ENCODE assay signal across 8 cellular contexts in genomic region chr2:68908392-68908970, GRCh38. TPM values are rescaled to one million over a fixed set of nuclear protein-coding genes. Genes with fewer than 3 reads are reported as not detected.
DNase-seq lines count a peak whose midpoint lies in the region; ATAC-seq, FAIRE-seq and TF ChIP-seq lines count a peak whose summit lies in the region.

No MANE protein-coding gene starts in this region.

- H3K18ac ChIP-seq in neuronal stem cell (ENCODE audit: low read length): no peak overlapping the region

- WGBS in neuronal stem cell (ENCODE audit: extremely low coverage in 2 of 2, insufficient read length in 2 of 2, insufficient replicate concordance in 1 of 2), 2 donors: no CpG with 5 or more reads among the region's 5 CpGs
- WGBS in thyroid gland, 2 donors: 35 to 46% methylated on average over 5 of the region's 5 CpGs

- no peak overlapping the region for H2AFZ ChIP-seq in endothelial cell of umbilical vein (ENCODE audit: low read depth, low read length)
- H2AFZ ChIP-seq in neuronal stem cell (ENCODE audit: low read length): peak overlapping the region; percentile 43

- H3K27me3 ChIP-seq in endothelial cell of umbilical vein (ENCODE audit: control insufficient read depth in 2 of 2, insufficient read depth in 2 of 2, low read length in 2 of 2): peaks cover 4 to 8% of the 10 kb centered on the region in 2 experiments
- H3K27me3 ChIP-seq in neuronal stem cell (ENCODE audit: control insufficient read depth in 3 of 3, insufficient read depth in 3 of 3, low read depth in 1 of 3, low read length in 3 of 3): no peaks in the 10 kb centered on the region
- no peaks in the 10 kb centered on the region for H3K27me3 ChIP-seq in thyroid gland

- H3K4me3 ChIP-seq in AG09309 (ENCODE audit: control insufficient read depth, low read depth, low read length): no peak overlapping the region
- H3K4me3 ChIP-seq in endothelial cell of umbilical vein (replicated peaks in 1 of 3; ENCODE audit: insufficient read depth in 1 of 3, low read depth in 1 of 3, low read length in 3 of 3): no peak overlapping the region
- no peak overlapping the region for H3K4me3 ChIP-seq in neuronal stem cell (ENCODE audit: low read length in 2 of 2)
- H3K4me3 ChIP-seq in thyroid gland (replicated peaks in 1 of 3): no peak overlapping the region

- dilution Hi-C loops in endothelial cell of umbilical vein (cut with MboI; ENCODE audit: extremely low pct_ligation_motif_present, low sequenced_read_pairs): no loop called here

- no peak for TF ChIP-seq CTCF in AG09309 (IDR thresholded peaks at IDR 0.05; ENCODE audit: control insufficient read depth, insufficient read depth, low read depth, low read length, missing control alignments)
- no peak for TF ChIP-seq CTCF in endothelial cell of umbilical vein (IDR thresholded peaks at IDR 0.05; ENCODE audit: extremely low read depth in 1 of 2, insufficient read depth in 1 of 2, low read depth in 1 of 2, low read length in 2 of 2)
- TF ChIP-seq CTCF in thyroid gland (IDR thresholded peaks at IDR 0.05): no peak

- no peaks in the 10 kb centered on the region for H3K79me2 ChIP-seq in endothelial cell of umbilical vein (ENCODE audit: control insufficient read depth, insufficient read depth, low read length)

- POLR2A ChIA-PET in endothelial cell of umbilical vein (lab: Charles Lee): interaction anchor here (0.7 to 2.2 kb wide), 3 partner anchors 29 to 59 kb away, joined by 3 to 6 read pairs (median 3); no protein-coding TSS in a partner anchor

- H3K9me3 ChIP-seq in endothelial cell of umbilical vein (replicated peaks; ENCODE audit: control insufficient read depth, insufficient read depth, low read length): no peaks in the 10 kb centered on the region
- H3K9me3 ChIP-seq in neuronal stem cell (replicated peaks in 1 of 2; ENCODE audit: control insufficient read depth in 2 of 2, insufficient read depth in 1 of 2, low read depth in 1 of 2, low read length in 2 of 2): no peaks in the 10 kb centered on the region
- no peaks in the 10 kb centered on the region for H3K9me3 ChIP-seq in thyroid gland

- H3K4me2 ChIP-seq in endothelial cell of umbilical vein (ENCODE audit: insufficient read depth, low read length) (peak overlapping the region; percentile 10), neuronal stem cell (ENCODE audit: insufficient read depth, low read length, poor library complexity, severe bottlenecking) (no peak overlapping the region)

- FAIRE-seq in endothelial cell of umbilical vein (lab: Jason Lieb, UNC): peak; percentile 66

- TF ChIP-seq POLR2A in endothelial cell of umbilical vein (IDR thresholded peaks at IDR 0.05; ENCODE audit: low read depth, low read length): no peak
- peak in 1 of 2 donors; percentile 64 for TF ChIP-seq POLR2A in thyroid gland (IDR thresholded peaks at IDR 0.05)

- BruUV-seq in endothelial cell of umbilical vein (replicated peaks; lab: Mats Ljungman, UMichigan): no TSS peak

- no peaks in the 10 kb centered on the region for H4K20me1 ChIP-seq in endothelial cell of umbilical vein (replicated peaks; ENCODE audit: control insufficient read depth, extremely low read depth, insufficient read depth, low read length)

- no peak overlapping the region for H2BK5ac ChIP-seq in neuronal stem cell (ENCODE audit: low read length)

- H2BK15ac ChIP-seq in neuronal stem cell (ENCODE audit: low read length): no peak overlapping the region

- H3K27ac ChIP-seq in endothelial cell of umbilical vein (ENCODE audit: insufficient read depth, low read depth, low read length): peak overlapping the region; percentile 43
- no peak overlapping the region for H3K27ac ChIP-seq in neuronal stem cell (replicated peaks; ENCODE audit: low read length)
- peak overlapping the region; percentile 59 to 69 (median 66) for H3K27ac ChIP-seq in thyroid gland

- no peak overlapping the region for H4K91ac ChIP-seq in neuronal stem cell (ENCODE audit: low read depth, low read length, poor library complexity)

- H3K36me3 ChIP-seq in endothelial cell of umbilical vein (ENCODE audit: control insufficient read depth in 2 of 2, extremely low read depth in 1 of 2, insufficient read depth in 2 of 2, low read length in 2 of 2) (no peaks in the 10 kb centered on the region), neuronal stem cell (replicated peaks in 1 of 2; ENCODE audit: control insufficient read depth in 2 of 2, insufficient read depth in 2 of 2, low read length in 2 of 2) (no peaks in the 10 kb centered on the region), thyroid gland (no peaks in the 10 kb centered on the region)

- no peak overlapping the region for H3K23ac ChIP-seq in neuronal stem cell (ENCODE audit: low read depth, low read length, poor library complexity)

- H3K9ac ChIP-seq in endothelial cell of umbilical vein (replicated peaks; ENCODE audit: extremely low read depth, insufficient read depth, low read length): peak overlapping the region; percentile 12
- H3K9ac ChIP-seq in neuronal stem cell (ENCODE audit: low read depth, low read length, poor library complexity): no peak overlapping the region

- H3K4me1 ChIP-seq in endothelial cell of umbilical vein (ENCODE audit: control insufficient read depth, extremely low read depth, insufficient read depth, low read length) (peaks cover 32% of the 10 kb centered on the region), neuronal stem cell (ENCODE audit: control insufficient read depth in 2 of 2, insufficient read depth in 1 of 2, low read depth in 1 of 2, low read length in 2 of 2) (peaks cover 0 to 4% of the 10 kb centered on the region in 2 donors), thyroid gland (peaks cover 12 to 13% of the 10 kb centered on the region in 2 donors)

- intact Hi-C loops in endothelial cell of umbilical vein (cut with micrococcal nuclease) (loop anchor here (1.0 to 5.0 kb wide), 3 partner anchors 30 to 441 kb away; partner anchors contain the start of genes APLF and FBXO48), thyroid gland (cut with DNase I) (no loop called here)

- no peak overlapping the region for H4K8ac ChIP-seq in neuronal stem cell (ENCODE audit: low read depth, low read length)

- H3K9me1 ChIP-seq in endothelial cell of umbilical vein (replicated peaks; ENCODE audit: control insufficient read depth, extremely low read depth, insufficient read depth, low read length): no peaks in the 10 kb centered on the region

- no peaks in the 10 kb centered on the region for H3K79me1 ChIP-seq in neuronal stem cell (ENCODE audit: low read depth, low read length)

- DNase-seq in AG09309 (ENCODE audit: low read depth): peak; percentile 20
- DNase-seq in NCI-H510A (lab: John Stamatoyannopoulos, UW): peak; percentile 69
- DNase-seq in activated CD4-positive, alpha-beta T cell treated with anti-CD3 and anti-CD28 coated beads, Interleukin-2, amount 50 U/mL, for 1 hour: peak; percentile 77
- DNase-seq in endothelial cell of umbilical vein (ENCODE audit: low read depth, low spot score): peak; percentile 80
- DNase-seq in neuronal stem cell (ENCODE audit: low spot score): no peak
- DNase-seq in thyroid gland: peak; percentile 85 to 90

- no peak overlapping the region for H3K4ac ChIP-seq in neuronal stem cell (ENCODE audit: low read length)

- H3K14ac ChIP-seq in neuronal stem cell (ENCODE audit: low read length): no peak overlapping the region

- no peak overlapping the region for H2AK5ac ChIP-seq in neuronal stem cell (ENCODE audit: low read depth, low read length)

- ATAC-seq in GM19043 (IDR thresholded peaks at IDR 0.05; ENCODE audit: low read depth, unreplicated experiment) (peak; percentile 93), HG03159 (IDR thresholded peaks at IDR 0.05; ENCODE audit: unreplicated experiment) (peak; percentile 97)

- no peak overlapping the region for H2BK12ac ChIP-seq in neuronal stem cell (ENCODE audit: low read length)

- H2BK120ac ChIP-seq in neuronal stem cell (ENCODE audit: low read depth, low read length): no peak overlapping the region

- CTCF ChIA-PET in endothelial cell of umbilical vein (lab: Charles Lee): interaction anchor here (0.8 to 6.5 kb wide), 26 partner anchors 10 to 445 kb away, joined by 3 to 146 read pairs (median 6); partner anchors contain the start of genes APLF and FBXO48

TF ChIP-seq in endothelial cell of umbilical vein, 7 proteins besides CTCF, POLR2A, EP300 and RAD21:
- no peak for TF ChIP-seq MYC (IDR thresholded peaks at IDR 0.05; ENCODE audit: low read depth, low read length)
- TF ChIP-seq, protein P1, sequence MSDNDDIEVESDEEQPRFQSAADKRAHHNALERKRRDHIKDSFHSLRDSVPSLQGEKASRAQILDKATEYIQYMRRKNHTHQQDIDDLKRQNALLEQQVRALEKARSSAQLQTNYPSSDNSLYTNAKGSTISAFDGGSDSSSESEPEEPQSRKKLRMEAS (IDR thresholded peaks at IDR 0.05; ENCODE audit: insufficient read depth, insufficient read length): no peak
- TF ChIP-seq JUN (IDR thresholded peaks at IDR 0.05; ENCODE audit: borderline replicate concordance, insufficient read depth, insufficient read length, low read depth): peak; percentile 30
- TF ChIP-seq FOS (IDR thresholded peaks at IDR 0.05; ENCODE audit: borderline replicate concordance, insufficient read depth, low read length): peak; percentile 81
- peak; percentile 41 for TF ChIP-seq GATA2 (IDR thresholded peaks at IDR 0.05; ENCODE audit: insufficient read depth, insufficient read length, low read depth, low read length)
- TF ChIP-seq POLR2AphosphoS5 (IDR thresholded peaks at IDR 0.05; ENCODE audit: insufficient read depth, low read depth, low read length): peak; percentile 73

RNA-seq across cellular contexts. Expression of gene BMP10, which starts 37.3 kb away (rescaled TPM):
- total RNA-seq in endothelial cell of umbilical vein (not detected in 2 replicates), thyroid gland (not detected)
- polyA plus RNA-seq in endothelial cell of umbilical vein: not detected in 2 replicates
- polyA plus RNA-seq in endothelial cell of umbilical vein (2011; cell fraction: cytosol; rRNA removed): not detected in 2 replicates
- not detected in 2 replicates for polyA plus RNA-seq in endothelial cell of umbilical vein (2011; cell fraction: nucleus; rRNA removed)
- not detected in 2 replicates for polyA plus RNA-seq in endothelial cell of umbilical vein (2012)
- polyA minus RNA-seq in endothelial cell of umbilical vein: not detected in 2 replicates
- polyA minus RNA-seq in endothelial cell of umbilical vein (2011; cell fraction: cytosol; rRNA and poly(A)+ RNA removed): not detected
- not detected in 2 replicates for polyA minus RNA-seq in endothelial cell of umbilical vein (2011; cell fraction: nucleus; rRNA and poly(A)+ RNA removed)
- polyA plus RNA-seq in neuronal stem cell (2013, experiment 1 of 2): not detected
- not detected for polyA plus RNA-seq in neuronal stem cell (2013, experiment 2 of 2)

RNA-seq across cellular contexts. Expression of gene GKN2, which starts 44.2 kb away (rescaled TPM):
- total RNA-seq in endothelial cell of umbilical vein (not detected in 2 replicates), thyroid gland (not detected)
- polyA plus RNA-seq in endothelial cell of umbilical vein: not detected in 2 replicates
- polyA plus RNA-seq in endothelial cell of umbilical vein (2011; cell fraction: cytosol; rRNA removed): not detected in 2 replicates
- not detected in 2 replicates for polyA plus RNA-seq in endothelial cell of umbilical vein (2011; cell fraction: nucleus; rRNA removed)
- polyA plus RNA-seq in endothelial cell of umbilical vein (2012): not detected in 2 replicates
- polyA minus RNA-seq in endothelial cell of umbilical vein: not detected in 2 replicates
- polyA minus RNA-seq in endothelial cell of umbilical vein (2011; cell fraction: cytosol; rRNA and poly(A)+ RNA removed): not detected
- not detected in 2 replicates for polyA minus RNA-seq in endothelial cell of umbilical vein (2011; cell fraction: nucleus; rRNA and poly(A)+ RNA removed)
- not detected for polyA plus RNA-seq in neuronal stem cell (2013, experiment 1 of 2)
- not detected for polyA plus RNA-seq in neuronal stem cell (2013, experiment 2 of 2)
